20 cellular contexts compared by ENCODE assay signal in genomic region chr4:173247316-173247715, GRCh38.
DNase-seq lines count a peak whose midpoint lies in the region; ATAC-seq and TF ChIP-seq lines count a peak whose summit lies in the region.
"Had no signal": no experiment of that assay in that cellular context is flagged by ENCODE, and none has a peak within 500 bp of the region (broad histone marks: within the 10 kb centered on the region; RNA-seq: fewer than 3 reads in every experiment).

No MANE protein-coding gene starts in this region.

- H3K36me3 ChIP-seq in OCI-LY1 (ENCODE audit: insufficient read depth, low read length) (peaks cover 9% of the 10 kb centered on the region; the same call in 1 of the 2 replicates), iPS-20b (ENCODE audit: insufficient read depth, low read depth, low read length) (peaks cover 14% of the 10 kb centered on the region), heart right ventricle (peaks cover 0 to 7% (median 0%) of the 10 kb centered on the region in 9 donors), heart left ventricle (no peaks in the 10 kb centered on the region)

- ATAC-seq in heart right ventricle (no peak), heart left ventricle (no peak)
- ATAC-seq: A549; naive thymus-derived CD4-positive, alpha-beta T cell had no signal

- in situ Hi-C loops in ACHN (cut with HindIII; ENCODE audit: low pct_ligation_motif_present, low pct_unique_long_range_greater_than_20kb, low sequenced_read_pairs) = no loop called here

- no peaks in the 10 kb centered on the region for H3K27me3 ChIP-seq in OCI-LY1 (ENCODE audit: insufficient read depth, low read length)
- no peaks in the 10 kb centered on the region for H3K27me3 ChIP-seq in iPS-20b (ENCODE audit: insufficient read depth, low read length)
- H3K27me3 ChIP-seq in heart right ventricle = no peaks in the 10 kb centered on the region
- H3K27me3 ChIP-seq in heart left ventricle = no peaks in the 10 kb centered on the region

- peaks cover 14% of the 10 kb centered on the region for H3K79me2 ChIP-seq in OCI-LY1 (ENCODE audit: insufficient read depth, low read length)

- H3K4me2 ChIP-seq in OCI-LY1 (ENCODE audit: low read length) = peak overlapping the region; percentile 68
- H3K4me2 ChIP-seq: A549 had no signal

- H3K9me3 ChIP-seq in OCI-LY1 (ENCODE audit: low read length) (no peaks in the 10 kb centered on the region), iPS-20b (ENCODE audit: insufficient read depth, low read depth, low read length) (no peaks in the 10 kb centered on the region), heart right ventricle (no peaks in the 10 kb centered on the region), heart left ventricle (no peaks in the 10 kb centered on the region)
- H3K9me3 ChIP-seq: A549 had no signal

- no peak overlapping the region for H2AFZ ChIP-seq in OCI-LY1 (ENCODE audit: low read length)

- H4K20me1 ChIP-seq in OCI-LY1 (ENCODE audit: insufficient read depth, low read length) = no peaks in the 10 kb centered on the region

- DNase-seq in D341Med (ENCODE audit: low spot score) (peak; percentile 46), LHCN-M2 (ENCODE audit: low read depth) (peak; percentile 45), heart right ventricle (no peak), ACHN (no peak), NCI-H1930 (lab: John Stamatoyannopoulos, UW) (no peak), heart left ventricle (no peak)
- DNase-seq: activated CD4-positive, alpha-beta T cell treated with anti-CD3 and anti-CD28 coated beads, Interleukin-2, amount 50 U/mL, for 1 hour; activated effector memory CD4-positive, alpha-beta T cell treated with anti-CD3 and anti-CD28 coated beads, Interleukin-2, amount 50 U/mL, for 16 hours; H7; KBM-7; MV-4-11; naive thymus-derived CD4-positive, alpha-beta T cell; NCI-H2029; NCI-H510A; OCI-M1; stimulated activated CD4-positive, alpha-beta T cell treated with anti-CD3 and anti-CD28 coated beads, Interleukin-12 subunit alpha, Interleukin-12 subunit beta, amount 100 ng/mL, for 4 hours had no signal

- H3F3A ChIP-seq in OCI-LY1 (ENCODE audit: insufficient read depth, low read length) = no peaks in the 10 kb centered on the region

- peaks cover 100% of the 10 kb centered on the region for H3K4me1 ChIP-seq in OCI-LY1 (ENCODE audit: insufficient read depth, low read length, severe bottlenecking)
- H3K4me1 ChIP-seq in iPS-20b (ENCODE audit: insufficient read depth, low read length) = peaks cover 63% of the 10 kb centered on the region
- peaks cover 0 to 8% (median 0%) of the 10 kb centered on the region in 9 donors for H3K4me1 ChIP-seq in heart right ventricle
- H3K4me1 ChIP-seq in heart left ventricle = peaks cover 0 to 7% (median 0%) of the 10 kb centered on the region in 12 donors

- H3K9ac ChIP-seq in OCI-LY1 (ENCODE audit: low read length) (peak overlapping the region; percentile 57), iPS-20b (ENCODE audit: low read depth, low read length) (peak overlapping the region; percentile 55; the same call in 1 of the 2 replicates)

- 66 to 71% methylated on average over 5 of the region's 5 CpGs for WGBS in heart right ventricle, 2 donors
- 52 to 71% (median 64%) methylated on average over 5 of the region's 5 CpGs for WGBS in heart left ventricle, 4 donors

- no peaks in the 10 kb centered on the region for H3K9me2 ChIP-seq in OCI-LY1 (ENCODE audit: low read depth, low read length)

- TF ChIP-seq CTCF in OCI-LY1 (IDR thresholded peaks at IDR 0.05; ENCODE audit: low read length) (no peak), heart right ventricle (IDR thresholded peaks at IDR 0.05) (no peak), heart left ventricle (IDR thresholded peaks at IDR 0.05) (no peak)

- intact Hi-C loops in heart right ventricle (cut with DNase I) = loop anchor here in 1 of 10 donors (10.0 kb wide), 1 partner anchor 73 kb away; no protein-coding TSS in a partner anchor
- intact Hi-C loops in heart left ventricle (cut with DNase I) = no loop called here

- H3K4me3 ChIP-seq in OCI-LY1 (ENCODE audit: low read depth, low read length, poor library complexity, severe bottlenecking) (peak overlapping the region; percentile 41), iPS-20b (ENCODE audit: low read length) (peak overlapping the region; percentile 43; the same call in 1 of the 2 replicates), heart right ventricle (no peak overlapping the region), heart left ventricle (no peak overlapping the region)
- H3K4me3 ChIP-seq: A549 had no signal

- TF ChIP-seq POLR2A in heart left ventricle (IDR thresholded peaks at IDR 0.05) = no peak

- H3K27ac ChIP-seq in OCI-LY1 (ENCODE audit: low read depth, low read length, poor library complexity, severe bottlenecking) (peak overlapping the region; percentile 98), iPS-20b (ENCODE audit: low read length) (peak overlapping the region; percentile 58), heart right ventricle (no peak overlapping the region), heart left ventricle (no peak overlapping the region)
- H3K27ac ChIP-seq: A549, epithelial cell of prostate had no signal

Comparison
In these comparisons a context has a peak if more than half of its experiments do, and no peak if none do; other contexts are left out.
1. DNase-seq: peak in D341Med (single experiment) and LHCN-M2 (single experiment); none in heart right ventricle (0 of 2), ACHN (single experiment), NCI-H1930 (0 of 2) and heart left ventricle (0 of 5).
2. H3K27ac ChIP-seq: peak in OCI-LY1 (single experiment) and iPS-20b (single experiment); none in heart right ventricle (0 of 10) and heart left ventricle (0 of 12).
3. H3K4me3 ChIP-seq: peak in OCI-LY1 (single experiment) and iPS-20b (single experiment); none in heart right ventricle (0 of 10) and heart left ventricle (0 of 12).